Comparison of ENCODE assay signal across 1 cellular context in genomic region chr19:53520163-53520546, GRCh38.
TF ChIP-seq lines count a peak whose summit lies in the region.

No MANE protein-coding gene starts in this region.

TF ChIP-seq in IMR-90, 13 proteins besides CTCF, POLR2A, EP300 and RAD21 (continued from another document):
- TF ChIP-seq RCOR1 (IDR thresholded peaks at IDR 0.05; ENCODE audit: insufficient replicate concordance, low read length): no peak
- no peak for TF ChIP-seq FOS (IDR thresholded peaks at IDR 0.05; ENCODE audit: low read depth, low read length)
- TF ChIP-seq MAFK (IDR thresholded peaks at IDR 0.05; ENCODE audit: low read depth, low read length): no peak
- no peak for TF ChIP-seq CHD1 (IDR thresholded peaks at IDR 0.05; ENCODE audit: low read depth, low read length)
- no peak for TF ChIP-seq RFX5 (IDR thresholded peaks at IDR 0.05; ENCODE audit: low read depth, low read length)
- no peak for TF ChIP-seq MXI1 (IDR thresholded peaks at IDR 0.05; ENCODE audit: borderline replicate concordance, low read depth, low read length)
- TF ChIP-seq USF2 (IDR thresholded peaks at IDR 0.05; ENCODE audit: low read depth, low read length): no peak
